8 cellular contexts compared by ENCODE assay signal in genomic region chr9:33452828-33453271, GRCh38. TPM values are rescaled to one million over a fixed set of nuclear protein-coding genes. Genes with fewer than 3 reads are reported as not detected.
A peak's percentile ranks its signal among the peaks of the same experiment; 100 is the strongest.
DNase-seq lines count a peak whose midpoint lies in the region; ATAC-seq and TF ChIP-seq lines count a peak whose summit lies in the region.

No MANE protein-coding gene starts in this region.

- H3K36me3 Mint-ChIP-seq in activated naive CD8-positive, alpha-beta T cell treated with anti-CD3 and anti-CD28 coated beads, Interleukin-2, amount 10 ng/mL, durations not matched to agents 7 days and 5 days, result no peaks in the 10 kb centered on the region

- peak; percentile 57 for ATAC-seq in HG03432 (IDR thresholded peaks at IDR 0.05; ENCODE audit: unreplicated experiment)
- peak; percentile 75 for ATAC-seq in activated naive CD8-positive, alpha-beta T cell treated with anti-CD3 and anti-CD28 coated beads, Interleukin-2, amount 10 ng/mL, durations not matched to agents 7 days and 5 days (ENCODE audit: low read depth)

- TF ChIP-seq CTCF in RWPE1 (conservative IDR thresholded peaks at IDR 0.05; ENCODE audit: low read depth), result peak; percentile 80

- peak overlapping the region; percentile 83 for H3K27ac Mint-ChIP-seq in activated naive CD8-positive, alpha-beta T cell treated with anti-CD3 and anti-CD28 coated beads, Interleukin-2, amount 10 ng/mL, durations not matched to agents 7 days and 5 days

- CTCF ChIA-PET in RWPE1 (lab: Yijun Ruan, JAX), result interaction anchor here (0.6 to 2.7 kb wide), 16 partner anchors 9 to 801 kb away, joined by 3 to 15 read pairs (median 4); partner anchors contain the start of genes AQP7 and NOL6

- H3K4me3 Mint-ChIP-seq in activated naive CD8-positive, alpha-beta T cell treated with anti-CD3 and anti-CD28 coated beads, Interleukin-2, amount 10 ng/mL, durations not matched to agents 7 days and 5 days, result peak overlapping the region; percentile 7

- H3K4me1 Mint-ChIP-seq in activated naive CD8-positive, alpha-beta T cell treated with anti-CD3 and anti-CD28 coated beads, Interleukin-2, amount 10 ng/mL, durations not matched to agents 7 days and 5 days, result peaks cover 52% of the 10 kb centered on the region

- peak; percentile 94 for DNase-seq in ELR (ENCODE audit: low read depth)
- peak; percentile 96 for DNase-seq in RWPE1 (ENCODE audit: low spot score)
- DNase-seq in activated naive CD8-positive, alpha-beta T cell treated with anti-CD3 and anti-CD28 coated beads, Interleukin-2, amount 10 ng/mL, durations not matched to agents 7 days and 5 days, result peak; percentile 62
- peak; percentile 91 for DNase-seq in hepatic stellate cell (ENCODE audit: low spot score)
- peak; percentile 74 for DNase-seq in stimulated activated CD4-positive, alpha-beta T cell treated with anti-CD3 and anti-CD28 coated beads, Interleukin-15, amount 100 ng/mL, for 24 hours
- no peak for DNase-seq in KG1 (lab: John Stamatoyannopoulos, UW)
- no peak for DNase-seq in putamen (ENCODE audit: low spot score)

- H3K27me3 Mint-ChIP-seq in activated naive CD8-positive, alpha-beta T cell treated with anti-CD3 and anti-CD28 coated beads, Interleukin-2, amount 10 ng/mL, durations not matched to agents 7 days and 5 days, result no peaks in the 10 kb centered on the region

- POLR2A ChIA-PET in RWPE1 (lab: Yijun Ruan, JAX; ENCODE audit: low non-redundant PET), result no interaction called here
- POLR2A ChIA-PET in activated naive CD8-positive, alpha-beta T cell treated with anti-CD3 and anti-CD28 coated beads, Interleukin-2, amount 10 ng/mL, durations not matched to agents 7 days and 5 days (lab: Charles Lee), result interaction anchor here (0.8 to 5.0 kb wide), 4 partner anchors 12 to 163 kb away, joined by 5 to 27 read pairs (median 8); partner anchors contain the start of gene NFX1

- peak overlapping the region; percentile 76 for H3K27ac ChIP-seq in RWPE1

- no peaks in the 10 kb centered on the region for H3K9me3 Mint-ChIP-seq in activated naive CD8-positive, alpha-beta T cell treated with anti-CD3 and anti-CD28 coated beads, Interleukin-2, amount 10 ng/mL, durations not matched to agents 7 days and 5 days

RNA-seq across cellular contexts. Expression of gene AQP3, which starts 5.5 kb away (rescaled TPM):
- total RNA-seq in activated naive CD8-positive, alpha-beta T cell treated with anti-CD3 and anti-CD28 coated beads, Interleukin-2, amount 10 ng/mL, durations not matched to agents 7 days and 5 days, result 10 to 100 TPM; 29.1 to 32.0 TPM

RNA-seq across cellular contexts. Expression of gene NOL6, which starts 20.9 kb away (rescaled TPM):
- total RNA-seq in activated naive CD8-positive, alpha-beta T cell treated with anti-CD3 and anti-CD28 coated beads, Interleukin-2, amount 10 ng/mL, durations not matched to agents 7 days and 5 days, result 10 to 100 TPM; 30.1 to 33.2 TPM

RNA-seq across cellular contexts. Expression of gene AQP7, which starts 50.5 kb away (rescaled TPM):
- not detected for total RNA-seq in activated naive CD8-positive, alpha-beta T cell treated with anti-CD3 and anti-CD28 coated beads, Interleukin-2, amount 10 ng/mL, durations not matched to agents 7 days and 5 days

Comparison
In these comparisons a context has a peak if more than half of its experiments do, and no peak if none do; other contexts are left out.
1. DNase-seq: peak in ELR (single experiment), RWPE1 (single experiment), activated naive CD8-positive, alpha-beta T cell treated with anti-CD3 and anti-CD28 coated beads, Interleukin-2, amount 10 ng/mL, durations not matched to agents 7 days and 5 days (single experiment), hepatic stellate cell (single experiment) and stimulated activated CD4-positive, alpha-beta T cell treated with anti-CD3 and anti-CD28 coated beads, Interleukin-15, amount 100 ng/mL, for 24 hours (single experiment); none in KG1 (single experiment) and putamen (single experiment).